1 cellular context compared by ENCODE assay signal in genomic region chr5:73487257-73487656, GRCh38. TPM values are rescaled to one million over a fixed set of nuclear protein-coding genes. Genes with fewer than 3 reads are reported as not detected.
"Had no signal": no experiment of that assay in that cellular context is flagged by ENCODE, and none has a peak within 500 bp of the region (broad histone marks: within the 10 kb centered on the region; RNA-seq: fewer than 3 reads in every experiment).

No MANE protein-coding gene starts in this region.

RNA-seq across cellular contexts. Expression of gene FOXD1, which starts 38.7 kb away (rescaled TPM):
- polyA plus RNA-seq: IgD-negative memory B cell had no signal
